In the genomic region with DNA sequence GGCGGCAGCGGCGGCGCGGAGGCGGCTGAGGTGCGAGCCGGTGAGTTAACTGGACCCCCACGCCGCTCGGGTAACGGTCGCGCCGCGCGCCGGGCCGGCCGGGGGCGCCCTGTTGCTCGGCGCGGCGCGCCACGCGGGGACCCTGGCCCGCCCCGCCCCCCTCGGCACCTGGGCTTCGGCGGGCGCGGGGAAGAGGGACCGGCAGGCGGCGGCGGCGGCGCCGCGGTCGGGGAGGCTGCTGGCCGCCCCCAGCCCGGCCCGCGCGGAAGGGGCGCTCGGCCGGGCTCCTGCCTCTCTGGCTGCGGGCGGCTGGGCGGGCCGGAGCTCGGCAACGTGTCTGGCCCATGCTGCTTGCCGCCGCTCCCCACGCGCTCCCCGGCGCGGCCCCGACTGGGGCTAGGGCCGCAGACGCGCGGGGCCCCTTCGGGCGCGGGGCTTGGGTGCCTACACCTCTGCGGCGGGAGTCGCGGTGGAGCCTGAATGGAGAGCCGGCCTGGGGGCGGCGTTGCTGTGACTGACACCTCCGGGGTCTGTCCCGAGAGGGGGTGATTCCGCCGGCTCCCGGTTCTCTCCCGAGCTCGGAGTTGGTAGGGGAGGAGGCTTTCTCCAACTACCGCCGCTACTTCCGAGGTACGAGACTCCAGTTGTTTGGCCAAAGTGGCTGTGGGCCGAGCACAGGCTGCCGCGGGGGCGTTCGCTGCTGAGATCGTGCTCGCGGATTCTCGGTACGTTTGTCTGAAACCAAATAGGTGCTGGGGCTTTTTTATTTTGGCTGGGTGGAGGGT, we compare ENCODE assay signal across 8 cellular contexts. TPM values are rescaled to one million over a fixed set of nuclear protein-coding genes. Genes with fewer than 3 reads are reported as not detected.
DNase-seq lines count a peak whose midpoint lies in the region; ATAC-seq and TF ChIP-seq lines count a peak whose summit lies in the region.

No MANE protein-coding gene starts in this region.

- no peaks in the 10 kb centered on the region for H3K9me3 Mint-ChIP-seq in activated naive CD8-positive, alpha-beta T cell treated with anti-CD3 and anti-CD28 coated beads for 36 hours

- peaks cover 40% of the 10 kb centered on the region for H3K4me1 Mint-ChIP-seq in activated naive CD8-positive, alpha-beta T cell treated with anti-CD3 and anti-CD28 coated beads for 36 hours

- intact Hi-C loops in left cardiac atrium (cut with DNase I), result loop anchor here in 1 of 2 donors (10.0 kb wide), 1 partner anchor 91 kb away; no protein-coding TSS in a partner anchor
- intact Hi-C loops in posterior cingulate gyrus (cut with DNase I), result loop anchor here (10.0 kb wide), 1 partner anchor 521 kb away; no protein-coding TSS in a partner anchor

- H3K4me3 Mint-ChIP-seq in activated naive CD8-positive, alpha-beta T cell treated with anti-CD3 and anti-CD28 coated beads for 36 hours, result peak overlapping the region; percentile 87

- peak overlapping the region; percentile 75 for H3K4me3 ChIP-seq in RWPE2 (ENCODE audit: severe bottlenecking)

- H3K27ac Mint-ChIP-seq in activated naive CD8-positive, alpha-beta T cell treated with anti-CD3 and anti-CD28 coated beads for 36 hours, result peak overlapping the region; percentile 84

- ATAC-seq in GM19395 (IDR thresholded peaks at IDR 0.05; ENCODE audit: unreplicated experiment) (peak; percentile 38), HG03457 (IDR thresholded peaks at IDR 0.05; ENCODE audit: unreplicated experiment) (peak; percentile 23), RWPE2 (ENCODE audit: low read depth) (peak; percentile 43), left cardiac atrium (peak; percentile 35 to 58)

- H3K9me3 ChIP-seq in RWPE2 (ENCODE audit: severe bottlenecking), result no peaks in the 10 kb centered on the region

- DNase-seq in COR-L47 (lab: John Stamatoyannopoulos, UW), result peak; percentile 50
- DNase-seq in RWPE2 (ENCODE audit: low spot score), result peak; percentile 73
- peak; percentile 57 for DNase-seq in activated naive CD8-positive, alpha-beta T cell treated with anti-CD3 and anti-CD28 coated beads for 36 hours
- peak; percentile 68 for DNase-seq in left cardiac atrium
- peak; percentile 22 to 91 (median 38) for DNase-seq in posterior cingulate gyrus
- DNase-seq in NCI-H524 treated with DMSO at 0.1 percent for 48 hours (lab: John Stamatoyannopoulos, UW), result no peak

- H3K36me3 Mint-ChIP-seq in activated naive CD8-positive, alpha-beta T cell treated with anti-CD3 and anti-CD28 coated beads for 36 hours, result no peaks in the 10 kb centered on the region

- H3K4me1 ChIP-seq in RWPE2 (ENCODE audit: insufficient read depth, poor library complexity, severe bottlenecking), result peaks cover 15% of the 10 kb centered on the region

- H3K27me3 ChIP-seq in RWPE2 (ENCODE audit: insufficient read depth, poor library complexity, severe bottlenecking), result no peaks in the 10 kb centered on the region

- no peaks in the 10 kb centered on the region for H3K36me3 ChIP-seq in RWPE2 (ENCODE audit: low read depth)

- peak overlapping the region; percentile 84 for H3K27ac ChIP-seq in RWPE2 (ENCODE audit: poor library complexity, severe bottlenecking)

- H3K27me3 Mint-ChIP-seq in activated naive CD8-positive, alpha-beta T cell treated with anti-CD3 and anti-CD28 coated beads for 36 hours, result peaks cover 18% of the 10 kb centered on the region

- no peak for TF ChIP-seq CTCF in RWPE2 (IDR thresholded peaks at IDR 0.05; ENCODE audit: poor library complexity, severe bottlenecking)

RNA-seq across cellular contexts. Expression of a gene that starts 0.5 kb away (rescaled TPM):
- 10 to 100 TPM; 38.5 to 40.9 TPM for total RNA-seq in activated naive CD8-positive, alpha-beta T cell treated with anti-CD3 and anti-CD28 coated beads for 36 hours
- 10 to 100 TPM; 13.6 to 15.1 TPM for total RNA-seq in left cardiac atrium
